ENCODE assay signal across 12 cellular contexts in the genomic region with DNA sequence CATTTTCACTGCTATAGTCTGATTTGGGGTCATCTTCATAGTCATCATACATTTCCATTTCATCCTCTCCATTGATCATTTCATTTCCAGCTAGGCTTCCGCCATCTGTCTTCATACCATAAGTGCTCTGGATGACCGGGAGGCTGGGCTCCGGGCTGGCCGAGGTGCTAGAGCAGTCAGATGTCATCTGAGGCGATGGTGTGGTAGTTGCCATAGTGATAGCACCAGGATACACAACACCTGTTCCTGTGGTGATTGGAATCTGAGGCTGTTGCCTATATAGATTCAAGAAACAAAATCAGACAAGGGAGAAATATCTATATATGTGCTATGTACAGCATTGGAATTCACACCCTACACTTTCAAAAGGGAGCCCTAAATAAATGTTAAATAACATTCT.
"Had no signal": no experiment of that assay in that cellular context is flagged by ENCODE, and none has a peak within 500 bp of the region (broad histone marks: within the 10 kb centered on the region; RNA-seq: fewer than 3 reads in every experiment).

No MANE protein-coding gene starts in this region.

- DNase-seq: activated CD4-positive, alpha-beta T cell treated with anti-CD3 and anti-CD28 coated beads for 1 hour; activated CD4-positive, alpha-beta T cell treated with anti-CD3 and anti-CD28 coated beads, Interleukin-2, amount 50 U/mL, for 48 hours; activated CD8-positive, alpha-beta memory T cell treated with anti-CD3 and anti-CD28 coated beads, Interleukin-2, amount 10 ng/mL, durations not matched to agents 7 days and 5 days; activated effector memory CD4-positive, alpha-beta T cell treated with anti-CD3 and anti-CD28 coated beads, Interleukin-2, amount 50 U/mL, for 16 hours; activated T-cell treated with anti-CD3 and anti-CD28 coated beads, Interleukin-2, amount 50 U/mL, for 4 hours; amygdala; effector memory CD8-positive, alpha-beta T cell; hypothalamus; right lobe of liver; tibial artery had no signal

- ATAC-seq: activated CD8-positive, alpha-beta memory T cell treated with anti-CD3 and anti-CD28 coated beads, Interleukin-2, amount 10 ng/mL, durations not matched to agents 7 days and 5 days; activated naive CD4-positive, alpha-beta T cell treated with anti-CD3 and anti-CD28 coated beads, Interleukin-2, amount 50 U/mL, for 72 hours; activated T-cell treated with anti-CD3 and anti-CD28 coated beads, Interleukin-2, amount 50 U/mL, for 4 hours; effector memory CD8-positive, alpha-beta T cell; right lobe of liver; stimulated activated memory B cell treated with anti-CD40 and anti-IgM and Interleukin-4, amounts not matched to agents 10 μg/mL and 1 μg/mL and 100 μg/mL, for 72 hours had no signal
